In genomic region chrX:64894454-64895038, GRCh38 we compare ENCODE assay signal across 8 cellular contexts.
DNase-seq lines count a peak whose midpoint lies in the region; ATAC-seq and TF ChIP-seq lines count a peak whose summit lies in the region.

No MANE protein-coding gene starts in this region.

- no peak overlapping the region for H3K9ac ChIP-seq in fibroblast of lung (ENCODE audit: insufficient read depth, low read length)

- H3K36me3 ChIP-seq in fibroblast of lung (ENCODE audit: control insufficient read depth, insufficient read depth, low read length): no peaks in the 10 kb centered on the region

- no peaks in the 10 kb centered on the region for H3K79me2 ChIP-seq in fibroblast of lung (ENCODE audit: control insufficient read depth, insufficient read depth, low read length)

- no peaks in the 10 kb centered on the region for H4K20me1 ChIP-seq in fibroblast of lung (ENCODE audit: control insufficient read depth, extremely low read depth, insufficient read depth, low read length)

- no peak overlapping the region for H3K4me2 ChIP-seq in fibroblast of lung (ENCODE audit: extremely low read depth, insufficient read depth, low read length)

- DNase-seq in AML-193 (lab: John Stamatoyannopoulos, UW) (peak; percentile 7 to 36), HT-29 (ENCODE audit: low spot score) (peak; percentile 58), fibroblast of lung (ENCODE audit: low read depth in 2 of 2) (no peak), NCI-H146 (lab: John Stamatoyannopoulos, UW) (no peak)
- DNase-seq in activated CD4-positive, alpha-beta T cell treated with anti-CD3 and anti-CD28 coated beads for 48 hours: peak; percentile 47
- DNase-seq in stimulated activated CD4-positive, alpha-beta T cell treated with anti-CD3 and anti-CD28 coated beads, Interleukin-2, amount 100 ng/mL, for 24 hours: peak; percentile 22 to 38

- no peak overlapping the region for H3K27ac ChIP-seq in fibroblast of lung (ENCODE audit: insufficient read depth, low read length)

- TF ChIP-seq CTCF in fibroblast of lung (conservative IDR thresholded peaks at IDR 0.05 in 1 of 2, IDR thresholded peaks at IDR 0.05 in 1 of 2; ENCODE audit: low read depth in 1 of 2, low read length in 2 of 2): peak; percentile 5 to 16

- H2AFZ ChIP-seq in fibroblast of lung (ENCODE audit: low read length): no peak overlapping the region

- H3K4me3 ChIP-seq in fibroblast of lung (replicated peaks in 1 of 4; ENCODE audit: control extremely low read depth in 1 of 4, insufficient read depth in 1 of 4, low read depth in 3 of 4, low read length in 4 of 4): no peak overlapping the region

- H3K27me3 ChIP-seq in fibroblast of lung (ENCODE audit: control insufficient read depth, insufficient read depth, low read length): no peaks in the 10 kb centered on the region

- ATAC-seq in GM18907 (IDR thresholded peaks at IDR 0.05; ENCODE audit: unreplicated experiment): peak; percentile 81
- no peak for ATAC-seq in GM18861 (IDR thresholded peaks at IDR 0.05; ENCODE audit: unreplicated experiment)

- no peaks in the 10 kb centered on the region for H3K4me1 ChIP-seq in fibroblast of lung (ENCODE audit: control insufficient read depth, extremely low read depth, insufficient read depth, low read length)

- H3K9me3 ChIP-seq in fibroblast of lung (ENCODE audit: control insufficient read depth, insufficient read depth, low read depth, low read length): no peaks in the 10 kb centered on the region

Comparison
In these comparisons a context has a peak if more than half of its experiments do, and no peak if none do; other contexts are left out.
1. DNase-seq: peak in AML-193 (2 of 2), HT-29 (single experiment), activated CD4-positive, alpha-beta T cell treated with anti-CD3 and anti-CD28 coated beads for 48 hours (single experiment) and stimulated activated CD4-positive, alpha-beta T cell treated with anti-CD3 and anti-CD28 coated beads, Interleukin-2, amount 100 ng/mL, for 24 hours (2 of 2); none in fibroblast of lung (0 of 2) and NCI-H146 (single experiment).